9 cellular contexts compared by ENCODE assay signal in the genomic region with DNA sequence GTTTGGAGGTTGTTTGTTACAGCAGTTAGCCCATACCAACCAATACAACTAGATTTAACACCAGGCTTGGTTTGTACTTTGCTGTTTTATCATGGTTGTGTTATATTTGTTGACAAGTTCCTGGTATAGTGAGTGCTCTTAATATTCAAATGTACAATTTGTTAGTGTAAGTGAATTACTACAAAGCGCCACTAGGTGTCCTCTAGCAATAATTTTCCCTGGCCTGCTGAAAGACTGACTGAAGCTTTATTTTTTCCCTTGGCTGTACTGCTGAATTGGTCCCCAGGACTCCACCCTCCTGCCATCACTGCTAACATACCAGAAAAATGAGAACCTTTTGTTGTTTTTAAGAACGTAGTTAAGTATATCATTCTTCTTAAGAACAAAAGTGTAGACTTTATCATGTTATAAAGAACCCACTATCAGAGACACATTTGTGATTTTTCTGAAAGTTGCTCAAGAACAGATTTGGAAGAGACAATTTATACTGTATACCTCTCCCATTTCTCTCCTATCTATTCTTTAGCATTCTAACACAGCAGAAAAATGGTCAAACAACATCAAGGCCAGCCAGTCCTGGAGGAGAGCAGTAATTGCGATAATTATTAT.
A peak's percentile ranks its signal among the peaks of the same experiment; 100 is the strongest.
DNase-seq lines count a peak whose midpoint lies in the region; ATAC-seq, FAIRE-seq and TF ChIP-seq lines count a peak whose summit lies in the region.
"Had no signal": no experiment of that assay in that cellular context is flagged by ENCODE, and none has a peak within 500 bp of the region (broad histone marks: within the 10 kb centered on the region; RNA-seq: fewer than 3 reads in every experiment).

No MANE protein-coding gene starts in this region.

- dilution Hi-C loops in keratinocyte (cut with MboI; ENCODE audit: extremely low pct_ligation_motif_present, low sequenced_read_pairs), result no loop called here

- POLR2A ChIA-PET in CD8-positive, alpha-beta T cell (lab: Charles Lee), result no interaction called here

- peak overlapping the region; percentile 52 for H2AFZ ChIP-seq in keratinocyte (ENCODE audit: control insufficient read depth, low read length)

- H3K27me3 Mint-ChIP-seq in CD8-positive, alpha-beta T cell (ENCODE audit: low read depth), result peaks cover 20% of the 10 kb centered on the region

- H3K36me3 ChIP-seq in CD8-positive, alpha-beta T cell (ENCODE audit: insufficient read depth, low read length), result no peaks in the 10 kb centered on the region
- H3K36me3 ChIP-seq in keratinocyte (ENCODE audit: control insufficient read depth in 2 of 2, extremely low read depth in 1 of 2, insufficient read depth in 2 of 2, low read length in 2 of 2) (no peaks in the 10 kb centered on the region), thoracic aorta (no peaks in the 10 kb centered on the region)

- intact Hi-C loops in CD8-positive, alpha-beta T cell (cut with DNase I, micrococcal nuclease), result loop anchor here (1.0 to 10.0 kb wide), 4 partner anchors 243 to 1734 kb away; no protein-coding TSS in a partner anchor

- H3K4me2 ChIP-seq in keratinocyte (ENCODE audit: control insufficient read depth, extremely low read depth, insufficient read depth, low read depth, low read length), result no peak overlapping the region

- TF ChIP-seq CTCF in CD8-positive, alpha-beta T cell (IDR thresholded peaks at IDR 0.05), result peak; percentile 84
- TF ChIP-seq CTCF in keratinocyte (optimal IDR thresholded peaks at IDR 0.05 in 1 of 3, IDR thresholded peaks at IDR 0.05 in 1 of 3, conservative IDR thresholded peaks at IDR 0.05 in 1 of 3; ENCODE audit: extremely low read depth in 1 of 3, insufficient read depth in 2 of 3, low read length in 3 of 3), result peak; percentile 23 to 57 (median 52)
- peak; percentile 47 for TF ChIP-seq CTCF in thoracic aorta (IDR thresholded peaks at IDR 0.05)

- H3K9me1 ChIP-seq in keratinocyte (ENCODE audit: control insufficient read depth, extremely low read depth, insufficient read depth, low read length), result no peaks in the 10 kb centered on the region

- H3K9me3 ChIP-seq in CD8-positive, alpha-beta T cell (ENCODE audit: low read length), result no peaks in the 10 kb centered on the region
- H3K9me3 ChIP-seq in keratinocyte (ENCODE audit: control insufficient read depth, low read depth, low read length) (no peaks in the 10 kb centered on the region), thoracic aorta (no peaks in the 10 kb centered on the region)

- peak in 1 of 7 experiments; percentile 1 for DNase-seq in CD8-positive, alpha-beta T cell
- DNase-seq in NCI-H460 (ENCODE audit: extremely low read depth, low read depth), result peak; percentile 26
- DNase-seq in astrocyte of the hippocampus (ENCODE audit: low read depth, low spot score), result peak; percentile 68
- DNase-seq in keratinocyte (ENCODE audit: low read depth, low spot score), result no peak
- DNase-seq in thoracic aorta (ENCODE audit: low spot score), result no peak
- DNase-seq in stimulated activated CD8-positive, alpha-beta memory T cell treated with anti-CD3 and anti-CD28 coated beads, Interleukin-4, amount 100 ng/mL, for 48 hours, result no peak

- peak; percentile 69 for FAIRE-seq in keratinocyte (lab: Jason Lieb, UNC)
- FAIRE-seq: TTC549 had no signal

- CTCF ChIA-PET in CD8-positive, alpha-beta T cell (lab: Charles Lee), result interaction anchor here (0.8 to 6.9 kb wide), 9 partner anchors 10 to 248 kb away, joined by 3 to 65 read pairs (median 5); no protein-coding TSS in a partner anchor

- H3K4me1 Mint-ChIP-seq in CD8-positive, alpha-beta T cell (ENCODE audit: low read depth), result no peaks in the 10 kb centered on the region

- H3K27ac Mint-ChIP-seq in CD8-positive, alpha-beta T cell, result no peak overlapping the region

- no peaks in the 10 kb centered on the region for H4K20me1 ChIP-seq in keratinocyte (ENCODE audit: control insufficient read depth, extremely low read depth, insufficient read depth, low read length)

- H3K79me2 ChIP-seq in keratinocyte (ENCODE audit: control insufficient read depth, insufficient read depth, low read length), result no peaks in the 10 kb centered on the region

- H3K4me1 ChIP-seq in CD8-positive, alpha-beta T cell (ENCODE audit: insufficient read depth, low read length), result no peaks in the 10 kb centered on the region
- H3K4me1 ChIP-seq in keratinocyte (ENCODE audit: control insufficient read depth, extremely low read depth, insufficient read depth, low read length), result peaks cover 13% of the 10 kb centered on the region
- H3K4me1 ChIP-seq in thoracic aorta (ENCODE audit: control insufficient read depth in 1 of 2, low read depth in 2 of 2), result no peaks in the 10 kb centered on the region

- no peak overlapping the region for H3K27ac ChIP-seq in CD8-positive, alpha-beta T cell (ENCODE audit: low read depth, low read length)
- H3K27ac ChIP-seq in keratinocyte (ENCODE audit: control insufficient read depth, insufficient read depth, low read length) (peak overlapping the region; percentile 31), thoracic aorta (no peak overlapping the region)

- ATAC-seq in CD8-positive, alpha-beta T cell, result peak; percentile 64
- peak; percentile 76 for ATAC-seq in GM18861 (IDR thresholded peaks at IDR 0.05; ENCODE audit: unreplicated experiment)
- peak; percentile 90 for ATAC-seq in HG03139 (IDR thresholded peaks at IDR 0.05; ENCODE audit: unreplicated experiment)
- ATAC-seq in thoracic aorta (ENCODE audit: insufficient number of reproducible peaks, low FRiP score, low read depth), result no peak

- no peak overlapping the region for H3K4me3 Mint-ChIP-seq in CD8-positive, alpha-beta T cell

- no peaks in the 10 kb centered on the region for H3K9me3 Mint-ChIP-seq in CD8-positive, alpha-beta T cell

- peaks cover 3% of the 10 kb centered on the region for H3K27me3 ChIP-seq in CD8-positive, alpha-beta T cell (ENCODE audit: insufficient read depth, low read length)
- H3K27me3 ChIP-seq in keratinocyte (ENCODE audit: control insufficient read depth, extremely low read depth, insufficient read depth, low read length) (no peaks in the 10 kb centered on the region), thoracic aorta (replicated peaks; ENCODE audit: insufficient read depth) (no peaks in the 10 kb centered on the region)

- no peak overlapping the region for H3K4me3 ChIP-seq in CD8-positive, alpha-beta T cell (ENCODE audit: low read depth, low read length)
- no peak overlapping the region for H3K4me3 ChIP-seq in keratinocyte (ENCODE audit: control insufficient read depth in 2 of 3, extremely low read depth in 1 of 3, insufficient read depth in 2 of 3, low read depth in 1 of 3, low read length in 3 of 3)
- no peak overlapping the region for H3K4me3 ChIP-seq in thoracic aorta

- H3K9ac ChIP-seq in keratinocyte (ENCODE audit: control insufficient read depth, extremely low read depth, insufficient read depth, low read length), result no peak overlapping the region

- H3K36me3 Mint-ChIP-seq in CD8-positive, alpha-beta T cell, result no peaks in the 10 kb centered on the region

Comparison
In these comparisons a context has a peak if more than half of its experiments do, and no peak if none do; other contexts are left out.
1. DNase-seq: peak in NCI-H460 (single experiment) and astrocyte of the hippocampus (single experiment); none in keratinocyte (single experiment), thoracic aorta (single experiment) and stimulated activated CD8-positive, alpha-beta memory T cell treated with anti-CD3 and anti-CD28 coated beads, Interleukin-4, amount 100 ng/mL, for 48 hours (single experiment).
2. Peak in every context shown above with its lines, with median percentiles within 50 percentile points of each other: CTCF ChIP-seq.